8 cellular contexts compared by ENCODE assay signal in the genomic region with DNA sequence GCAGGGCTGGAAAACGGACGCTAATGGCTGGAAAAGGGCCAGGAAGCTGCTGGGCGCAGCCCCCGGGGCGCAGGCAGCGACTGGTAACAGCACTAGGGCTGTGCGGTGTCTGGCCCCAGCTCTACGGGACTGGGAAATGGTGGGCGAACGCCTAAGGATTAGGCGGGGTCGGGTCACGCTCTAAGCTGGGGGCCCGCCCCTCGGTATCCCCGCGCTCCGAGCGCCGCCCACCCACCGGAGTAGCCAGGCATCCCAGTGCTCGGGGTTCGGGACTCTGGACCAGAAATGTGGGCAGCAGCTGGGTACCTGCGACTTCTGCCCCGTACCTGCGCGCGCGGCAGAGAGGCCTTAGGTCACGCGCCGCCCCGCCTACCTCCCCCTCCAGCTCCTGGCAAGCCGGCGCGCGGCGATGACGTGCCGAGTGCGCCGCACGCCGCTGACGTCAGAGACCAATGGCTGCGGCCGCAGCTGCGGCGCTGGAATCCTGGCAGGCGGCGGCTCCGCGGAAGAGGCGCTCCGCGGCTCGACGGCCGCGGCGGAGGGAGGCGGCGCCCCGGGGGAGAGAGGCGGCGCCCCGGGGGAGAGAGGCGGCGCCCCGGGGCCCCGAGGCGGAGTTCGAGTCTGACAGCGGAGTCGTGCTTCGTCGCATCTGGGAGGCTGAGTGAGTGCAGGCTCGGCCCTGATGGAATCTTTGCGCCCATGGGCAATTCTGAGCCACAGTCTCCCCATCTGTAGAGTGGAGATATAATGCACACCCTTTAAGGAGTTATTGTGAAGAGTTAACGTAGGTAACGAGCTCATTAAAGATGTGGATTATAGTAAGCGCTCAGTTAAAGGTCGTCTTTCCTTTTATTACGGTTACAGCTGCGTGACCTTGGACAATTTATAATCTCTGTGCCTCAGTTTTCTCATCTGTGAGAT. TPM values are rescaled to one million over a fixed set of nuclear protein-coding genes. Genes with fewer than 3 reads are reported as not detected.
DNase-seq lines count a peak whose midpoint lies in the region; ATAC-seq and TF ChIP-seq lines count a peak whose summit lies in the region.

HPS4 (minus strand) TSS at position 345 of the 921 bp plus-strand sequence. CDS start 2,021 bp downstream, outside the sequence.
A gene with protein sequence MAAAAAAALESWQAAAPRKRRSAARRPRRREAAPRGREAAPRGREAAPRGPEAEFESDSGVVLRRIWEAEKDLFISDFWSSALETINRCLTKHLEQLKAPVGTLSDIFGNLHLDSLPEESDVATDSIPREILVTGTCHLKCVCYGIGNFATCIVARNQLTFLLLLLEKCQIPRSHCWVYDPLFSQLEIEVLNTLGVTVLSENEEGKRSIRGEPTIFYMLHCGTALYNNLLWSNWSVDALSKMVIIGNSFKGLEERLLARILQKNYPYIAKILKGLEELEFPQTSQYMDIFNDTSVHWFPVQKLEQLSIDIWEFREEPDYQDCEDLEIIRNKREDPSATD (plus strand): TSS at position 439 of the 921 bp plus-strand sequence. CDS start 14 bp downstream, at position 453.

- no peaks in the 10 kb centered on the region for H3K9me3 ChIP-seq in transverse colon

- POLR2A ChIA-PET in GM10248 (lab: Yijun Ruan, JAX): interaction anchor here (0.6 to 1.0 kb wide), 2 partner anchors 54 to 127 kb away, joined by 3 read pairs; no protein-coding TSS in a partner anchor

- TF ChIP-seq CTCF in GM10248 (IDR thresholded peaks at IDR 0.05; ENCODE audit: control extremely low read depth, extremely low read depth, low read depth, missing control alignments) (no peak), transverse colon (IDR thresholded peaks at IDR 0.05) (peak in 1 of 5 experiments; percentile 11)

- intact Hi-C loops in cardiac septum (cut with DNase I): loop anchor here (2.0 kb wide), 1 partner anchor 29 kb away; the partner anchor contains the start of gene TFIP11
- intact Hi-C loops in transverse colon (cut with DNase I; ENCODE audit: low total_unique reads): no loop called here

- peaks cover 33 to 63% (median 51%) of the 10 kb centered on the region in 4 donors for H3K4me1 ChIP-seq in transverse colon

- DNase-seq in GM10248 (ENCODE audit: extremely low spot score) (peak; percentile 94), NCI-H1105 (lab: John Stamatoyannopoulos, UW) (peak; percentile 88), SW 1271 (lab: John Stamatoyannopoulos, UW) (peak; percentile 57 to 71), cardiac septum (ENCODE audit: low spot score) (peak; percentile 94), pons (ENCODE audit: low spot score) (peak; percentile 79), transverse colon (peak; percentile 93)
- DNase-seq in activated naive CD8-positive, alpha-beta T cell treated with anti-CD3 and anti-CD28 coated beads, Interleukin-2, amount 50 U/mL, for 16 hours (ENCODE audit: low read depth, low spot score): peak; percentile 77

- peak within 1 kb of the TSS; percentile 74 to 92 (median 84) for H3K4me3 ChIP-seq in transverse colon

- peak within 1 kb of the TSS; percentile 92 to 95 (median 94) for H3K27ac ChIP-seq in transverse colon

- WGBS in transverse colon (ENCODE audit: low coverage in 1 of 2), 2 donors: 3 to 11% methylated on average over 4 to 19 of the region's 85 CpGs

- H3K27me3 ChIP-seq in transverse colon: no peaks in the 10 kb centered on the region

- TF ChIP-seq EP300 in transverse colon (IDR thresholded peaks at IDR 0.05; ENCODE audit: low read depth): no peak

- peak; percentile 67 for ATAC-seq in HG02623 (IDR thresholded peaks at IDR 0.05; ENCODE audit: unreplicated experiment)

- in situ Hi-C loops in transverse colon (cut with MboI; ENCODE audit: low pct_ligation_motif_present in 1 of 4, low pct_unique_long_range_greater_than_20kb in 1 of 4, low sequenced_read_pairs in 3 of 4): no loop called here

- H3K36me3 ChIP-seq in transverse colon: no peaks in the 10 kb centered on the region

- TF ChIP-seq POLR2A in transverse colon (IDR thresholded peaks at IDR 0.05): peak; percentile 93

- CTCF ChIA-PET in GM10248 (lab: Yijun Ruan, JAX): interaction anchor here (0.9 to 5.5 kb wide), 8 partner anchors 9 to 183 kb away, joined by 3 to 28 read pairs (median 4); no protein-coding TSS in a partner anchor

RNA-seq across cellular contexts. Expression of gene HPS4, which starts in this region (rescaled TPM):
- 11.9 TPM for total RNA-seq in cardiac septum
- total RNA-seq in transverse colon: 10 to 100 TPM; 29.1 to 51.2 (median 37.2) TPM

RNA-seq across cellular contexts. Expression of the second gene that starts in this region (rescaled TPM):
- total RNA-seq in cardiac septum: 14.5 TPM
- 10 to 100 TPM in 1 of 4 donors, 1 to 10 TPM in 3; 3.0 to 11.4 (median 6.2) TPM for total RNA-seq in transverse colon

Comparison
In these comparisons a context has a peak if more than half of its experiments do, and no peak if none do; other contexts are left out.
1. Peak in every context shown above with its lines: DNase-seq, ATAC-seq, H3K4me3 ChIP-seq and H3K27ac ChIP-seq.